1 cellular context compared by ENCODE assay signal in the genomic region with DNA sequence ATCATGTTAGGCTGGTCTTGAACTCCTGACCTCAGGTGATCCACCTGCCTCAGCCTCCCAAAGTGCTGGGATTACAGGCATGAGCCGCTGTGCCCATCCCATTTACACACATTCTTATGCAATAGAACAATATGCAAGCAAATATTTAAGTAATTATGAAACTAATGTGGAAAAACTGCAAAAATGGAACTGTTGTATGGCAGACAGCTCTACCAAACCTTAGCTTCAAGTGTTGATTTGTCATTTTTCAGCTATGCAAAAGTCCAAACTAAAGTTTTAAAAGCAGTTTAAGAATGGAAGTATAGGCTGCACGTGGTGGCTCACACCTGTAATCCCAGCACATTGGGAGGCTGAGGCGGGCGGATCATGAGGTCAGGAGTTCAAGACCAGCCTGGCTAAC.
TF ChIP-seq lines count a peak whose summit lies in the region.

No MANE protein-coding gene starts in this region.

TF ChIP-seq in HepG2, 621 proteins besides CTCF, POLR2A, EP300 and RAD21:
- peak; percentile 25; the same call in 1 of the 2 replicates for TF ChIP-seq ADNP (CRISPR knock-in tag; IDR thresholded peaks at IDR 0.05)
- TF ChIP-seq, protein P1, sequence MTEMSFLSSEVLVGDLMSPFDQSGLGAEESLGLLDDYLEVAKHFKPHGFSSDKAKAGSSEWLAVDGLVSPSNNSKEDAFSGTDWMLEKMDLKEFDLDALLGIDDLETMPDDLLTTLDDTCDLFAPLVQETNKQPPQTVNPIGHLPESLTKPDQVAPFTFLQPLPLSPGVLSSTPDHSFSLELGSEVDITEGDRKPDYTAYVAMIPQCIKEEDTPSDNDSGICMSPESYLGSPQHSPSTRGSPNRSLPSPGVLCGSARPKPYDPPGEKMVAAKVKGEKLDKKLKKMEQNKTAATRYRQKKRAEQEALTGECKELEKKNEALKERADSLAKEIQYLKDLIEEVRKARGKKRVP (CRISPR knock-in tag; IDR thresholded peaks at IDR 0.05) = peak in 1 of 2 experiments; percentile 26; a peak in 1 of 4 replicates
- peak; percentile 51; the same call in 1 of the 2 replicates for TF ChIP-seq ZNF460 (CRISPR knock-in tag; IDR thresholded peaks at IDR 0.05; ENCODE audit: borderline replicate concordance)
